Comparison of ENCODE assay signal across 1 cellular context in the genomic region with DNA sequence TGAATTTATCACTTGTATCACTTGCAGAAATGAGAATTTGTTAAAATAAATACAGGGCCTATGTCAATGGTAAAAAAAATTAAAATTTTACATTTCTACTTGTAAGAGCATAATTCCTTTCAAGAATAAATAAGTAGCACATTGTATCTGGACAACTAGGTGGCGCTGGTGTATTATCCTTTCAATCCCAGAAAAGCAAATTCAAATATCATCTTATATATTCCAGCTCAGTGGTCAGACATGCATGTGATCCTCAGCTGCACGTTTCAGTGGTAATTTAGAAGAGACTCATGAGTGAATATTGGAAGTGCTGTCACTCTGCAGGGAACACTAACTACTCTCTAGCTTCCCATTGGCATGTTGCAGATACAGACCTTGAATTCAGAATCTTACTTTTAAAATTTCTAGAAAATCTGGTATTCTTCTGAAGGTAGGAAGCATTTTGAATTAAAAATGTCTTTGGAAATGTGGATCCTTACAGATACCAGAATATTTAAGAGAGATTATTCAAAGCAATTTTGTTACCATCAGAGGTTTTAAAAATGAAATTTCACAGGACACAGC.
TF ChIP-seq lines count a peak whose summit lies in the region.

No MANE protein-coding gene starts in this region.

TF ChIP-seq in GM23338, 12 proteins besides CTCF, POLR2A, EP300 and RAD21 (continued from another document):
- TF ChIP-seq, protein P1, sequence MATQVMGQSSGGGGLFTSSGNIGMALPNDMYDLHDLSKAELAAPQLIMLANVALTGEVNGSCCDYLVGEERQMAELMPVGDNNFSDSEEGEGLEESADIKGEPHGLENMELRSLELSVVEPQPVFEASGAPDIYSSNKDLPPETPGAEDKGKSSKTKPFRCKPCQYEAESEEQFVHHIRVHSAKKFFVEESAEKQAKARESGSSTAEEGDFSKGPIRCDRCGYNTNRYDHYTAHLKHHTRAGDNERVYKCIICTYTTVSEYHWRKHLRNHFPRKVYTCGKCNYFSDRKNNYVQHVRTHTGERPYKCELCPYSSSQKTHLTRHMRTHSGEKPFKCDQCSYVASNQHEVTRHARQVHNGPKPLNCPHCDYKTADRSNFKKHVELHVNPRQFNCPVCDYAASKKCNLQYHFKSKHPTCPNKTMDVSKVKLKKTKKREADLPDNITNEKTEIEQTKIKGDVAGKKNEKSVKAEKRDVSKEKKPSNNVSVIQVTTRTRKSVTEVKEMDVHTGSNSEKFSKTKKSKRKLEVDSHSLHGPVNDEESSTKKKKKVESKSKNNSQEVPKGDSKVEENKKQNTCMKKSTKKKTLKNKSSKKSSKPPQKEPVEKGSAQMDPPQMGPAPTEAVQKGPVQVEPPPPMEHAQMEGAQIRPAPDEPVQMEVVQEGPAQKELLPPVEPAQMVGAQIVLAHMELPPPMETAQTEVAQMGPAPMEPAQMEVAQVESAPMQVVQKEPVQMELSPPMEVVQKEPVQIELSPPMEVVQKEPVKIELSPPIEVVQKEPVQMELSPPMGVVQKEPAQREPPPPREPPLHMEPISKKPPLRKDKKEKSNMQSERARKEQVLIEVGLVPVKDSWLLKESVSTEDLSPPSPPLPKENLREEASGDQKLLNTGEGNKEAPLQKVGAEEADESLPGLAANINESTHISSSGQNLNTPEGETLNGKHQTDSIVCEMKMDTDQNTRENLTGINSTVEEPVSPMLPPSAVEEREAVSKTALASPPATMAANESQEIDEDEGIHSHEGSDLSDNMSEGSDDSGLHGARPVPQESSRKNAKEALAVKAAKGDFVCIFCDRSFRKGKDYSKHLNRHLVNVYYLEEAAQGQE (IDR thresholded peaks at IDR 0.05; ENCODE audit: unreplicated experiment): no peak
